Comparison of ENCODE assay signal across 10 cellular contexts in genomic region chr17:10357768-10358167, GRCh38. TPM values are rescaled to one million over a fixed set of nuclear protein-coding genes. Genes with fewer than 3 reads are reported as not detected.
DNase-seq lines count a peak whose midpoint lies in the region; ATAC-seq and TF ChIP-seq lines count a peak whose summit lies in the region.
"Had no signal": no experiment of that assay in that cellular context is flagged by ENCODE, and none has a peak within 500 bp of the region (broad histone marks: within the 10 kb centered on the region; RNA-seq: fewer than 3 reads in every experiment).

No MANE protein-coding gene starts in this region.

- H3K9me3 Mint-ChIP-seq in Calu3 (ENCODE audit: low read depth, unreplicated experiment) (peaks cover 5% of the 10 kb centered on the region), naive B cell (no peaks in the 10 kb centered on the region)
- no peaks in the 10 kb centered on the region for H3K9me3 Mint-ChIP-seq in activated naive CD8-positive, alpha-beta T cell treated with anti-CD3 and anti-CD28 coated beads for 36 hours
- H3K9me3 Mint-ChIP-seq in naive thymus-derived CD4-positive, alpha-beta T cell: no peaks in the 10 kb centered on the region

- H3K4me2 ChIP-seq in HCT116 (ENCODE audit: low read length): no peak overlapping the region

- no peaks in the 10 kb centered on the region for H3K79me2 ChIP-seq in HCT116 (ENCODE audit: insufficient read depth, low read length)

- no peaks in the 10 kb centered on the region for H4K20me1 ChIP-seq in HCT116 (ENCODE audit: insufficient read depth)

- no peak overlapping the region for H3K27ac Mint-ChIP-seq in Calu3 (ENCODE audit: unreplicated experiment)
- no peak overlapping the region for H3K27ac Mint-ChIP-seq in activated naive CD8-positive, alpha-beta T cell treated with anti-CD3 and anti-CD28 coated beads for 36 hours
- no peak overlapping the region for H3K27ac Mint-ChIP-seq in naive B cell
- no peak overlapping the region for H3K27ac Mint-ChIP-seq in naive thymus-derived CD4-positive, alpha-beta T cell

- ATAC-seq in HCT116 (peak; percentile 92), naive B cell (ENCODE audit: low read depth in 2 of 2) (peak in 1 of 2 donors; percentile 37), GM18907 (IDR thresholded peaks at IDR 0.05; ENCODE audit: unreplicated experiment) (no peak)
- ATAC-seq in naive thymus-derived CD4-positive, alpha-beta T cell: no peak

- H3K4me3 Mint-ChIP-seq in Calu3 (ENCODE audit: low read depth, unreplicated experiment) (no peak overlapping the region), naive B cell (no peak overlapping the region)
- no peak overlapping the region for H3K4me3 Mint-ChIP-seq in activated naive CD8-positive, alpha-beta T cell treated with anti-CD3 and anti-CD28 coated beads for 36 hours
- H3K4me3 Mint-ChIP-seq in naive thymus-derived CD4-positive, alpha-beta T cell: no peak overlapping the region

- H3K36me3 Mint-ChIP-seq in Calu3 (ENCODE audit: insufficient read depth, unreplicated experiment) (no peaks in the 10 kb centered on the region), naive B cell (no peaks in the 10 kb centered on the region)
- H3K36me3 Mint-ChIP-seq in activated naive CD8-positive, alpha-beta T cell treated with anti-CD3 and anti-CD28 coated beads for 36 hours: no peaks in the 10 kb centered on the region
- no peaks in the 10 kb centered on the region for H3K36me3 Mint-ChIP-seq in naive thymus-derived CD4-positive, alpha-beta T cell

- H3K4me1 Mint-ChIP-seq in Calu3 (ENCODE audit: low read depth, unreplicated experiment) (no peaks in the 10 kb centered on the region), naive B cell (peaks cover 0 to 3% (median 0%) of the 10 kb centered on the region in 3 donors)
- no peaks in the 10 kb centered on the region for H3K4me1 Mint-ChIP-seq in activated naive CD8-positive, alpha-beta T cell treated with anti-CD3 and anti-CD28 coated beads for 36 hours
- no peaks in the 10 kb centered on the region for H3K4me1 Mint-ChIP-seq in naive thymus-derived CD4-positive, alpha-beta T cell

- H3K27ac ChIP-seq in HCT116 (ENCODE audit: low read depth, low read length): no peak overlapping the region
- no peak overlapping the region for H3K27ac ChIP-seq in naive thymus-derived CD4-positive, alpha-beta T cell (ENCODE audit: low read depth, low read length)

- no peak for TF ChIP-seq POLR2A in HCT116 (IDR thresholded peaks at IDR 0.05; ENCODE audit: borderline replicate concordance, extremely low read depth, insufficient read depth, insufficient read length)

- BruUV-seq in Calu3 (replicated peaks; lab: Mats Ljungman, UMichigan) (no TSS peak), HCT116 (replicated peaks; lab: Mats Ljungman, UMichigan) (no TSS peak)

- H3K27me3 ChIP-seq in HCT116 (ENCODE audit: insufficient read depth, low read length): no peaks in the 10 kb centered on the region
- no peaks in the 10 kb centered on the region for H3K27me3 ChIP-seq in naive thymus-derived CD4-positive, alpha-beta T cell (ENCODE audit: control insufficient read depth in 2 of 2, insufficient read depth in 2 of 2, low read length in 2 of 2)

- intact Hi-C loops in Calu3 (cut with micrococcal nuclease; ENCODE audit: unreplicated experiment): no loop called here
- intact Hi-C loops in HCT116 (cut with micrococcal nuclease): no loop called here
- intact Hi-C loops in naive thymus-derived CD4-positive, alpha-beta T cell (cut with micrococcal nuclease): loop anchor here in 1 of 2 donors (10.0 kb wide), 1 partner anchor 433 kb away; no protein-coding TSS in a partner anchor

- H3K9me2 ChIP-seq in HCT116 (ENCODE audit: insufficient read depth): no peaks in the 10 kb centered on the region

- H3K27me3 Mint-ChIP-seq in Calu3 (ENCODE audit: unreplicated experiment) (no peaks in the 10 kb centered on the region), naive B cell (peaks cover 20 to 24% (median 21%) of the 10 kb centered on the region in 3 donors)
- H3K27me3 Mint-ChIP-seq in activated naive CD8-positive, alpha-beta T cell treated with anti-CD3 and anti-CD28 coated beads for 36 hours: peaks cover 6% of the 10 kb centered on the region
- peaks cover 0 to 4% (median 0%) of the 10 kb centered on the region in 5 donors for H3K27me3 Mint-ChIP-seq in naive thymus-derived CD4-positive, alpha-beta T cell

- H3K4me3 ChIP-seq in HCT116 (replicated peaks in 1 of 2; ENCODE audit: low read depth in 1 of 2, low read length in 2 of 2): no peak overlapping the region
- H3K4me3 ChIP-seq in naive thymus-derived CD4-positive, alpha-beta T cell (ENCODE audit: low read length): no peak overlapping the region

- no peaks in the 10 kb centered on the region for H3K9me3 ChIP-seq in HCT116 (ENCODE audit: control insufficient read depth in 1 of 2, insufficient read depth in 1 of 2, low read depth in 1 of 2, low read length in 2 of 2)
- H3K9me3 ChIP-seq in naive thymus-derived CD4-positive, alpha-beta T cell (ENCODE audit: control insufficient read depth in 2 of 3, low read length in 3 of 3): no peaks in the 10 kb centered on the region

- no peak overlapping the region for H3K9ac ChIP-seq in HCT116 (ENCODE audit: low read length)

- POLR2A ChIA-PET in HCT116 (lab: Charles Lee): no interaction called here
- POLR2A ChIA-PET in naive thymus-derived CD4-positive, alpha-beta T cell (lab: Charles Lee): no interaction called here

- H2AFZ ChIP-seq in HCT116 (ENCODE audit: low read depth, low read length, poor library complexity, severe bottlenecking): no peak overlapping the region

- no peaks in the 10 kb centered on the region for H3K4me1 ChIP-seq in HCT116 (ENCODE audit: control insufficient read depth in 1 of 2, insufficient read depth in 2 of 2, low read length in 2 of 2)
- no peaks in the 10 kb centered on the region for H3K4me1 ChIP-seq in naive thymus-derived CD4-positive, alpha-beta T cell (ENCODE audit: control insufficient read depth in 2 of 2, insufficient read depth in 2 of 2, low read length in 2 of 2)

- RAD21 ChIA-PET in HCT116 (lab: Charles Lee; ENCODE audit: low non-redundant PET in 1 of 2, low total read pairs in 2 of 2, uncharacterized antibody in 2 of 2, unreplicated experiment in 2 of 2): no interaction called here

- CTCF ChIA-PET in Calu3 (lab: Charles Lee): no interaction called here
- CTCF ChIA-PET in HCT116 (lab: Charles Lee): interaction anchor here (0.7 to 1.0 kb wide), 5 partner anchors 10 to 26 kb away, joined by 3 to 5 read pairs (median 4); no protein-coding TSS in a partner anchor
- CTCF ChIA-PET in naive thymus-derived CD4-positive, alpha-beta T cell (lab: Charles Lee): no interaction called here

- peak; percentile 1 for DNase-seq in Calu3
- no peak for DNase-seq in HCT116 (ENCODE audit: low read depth, low spot score)
- DNase-seq in activated naive CD8-positive, alpha-beta T cell treated with anti-CD3 and anti-CD28 coated beads for 36 hours: peak; percentile 17
- peak; percentile 18 for DNase-seq in naive B cell
- no peak for DNase-seq in T-helper 1 cell
- no peak for DNase-seq in naive thymus-derived CD4-positive, alpha-beta T cell
- DNase-seq in NCI-H2196 (lab: John Stamatoyannopoulos, UW; ENCODE audit: unreplicated experiment): no peak

- TF ChIP-seq CTCF in Calu3 (IDR thresholded peaks at IDR 0.05; ENCODE audit: unreplicated experiment): no peak
- TF ChIP-seq CTCF in HCT116 (IDR thresholded peaks at IDR 0.05 in 2 of 3, conservative IDR thresholded peaks at IDR 0.05 in 1 of 3; ENCODE audit: borderline replicate concordance in 1 of 3, insufficient read depth in 1 of 3, low read depth in 2 of 3, low read length in 2 of 3): peak; percentile 27 to 85 (median 84); a peak in 5 of 6 replicates

- peak; percentile 30; the same call in 1 of the 2 replicates for TF ChIP-seq RAD21 in HCT116 (IDR thresholded peaks at IDR 0.05; ENCODE audit: low read depth)

- H3K36me3 ChIP-seq in HCT116 (ENCODE audit: control insufficient read depth in 1 of 2, insufficient read depth in 2 of 2, low read length in 2 of 2): no peaks in the 10 kb centered on the region
- H3K36me3 ChIP-seq in naive thymus-derived CD4-positive, alpha-beta T cell (ENCODE audit: control insufficient read depth in 2 of 3, insufficient read depth in 3 of 3, low read length in 3 of 3): no peaks in the 10 kb centered on the region

TF ChIP-seq in HCT116, 20 proteins besides CTCF, POLR2A, EP300 and RAD21:
- no peak for TF ChIP-seq POLR2AphosphoS5 (IDR thresholded peaks at IDR 0.05; ENCODE audit: low read depth, low read length)
- TF ChIP-seq EGR1 (IDR thresholded peaks at IDR 0.05; ENCODE audit: low read depth): 0 out of 2 replicates have a peak, but pooled peaks have one; percentile 27
TF ChIP-seq in HCT116: peak in this region for 1.

RNA-seq across cellular contexts. Expression of gene MYH13, which starts 15.0 kb away (rescaled TPM):
- total RNA-seq in Calu3 (2022) (not detected in 2 replicates), HCT116 (2021; ENCODE audit: unreplicated experiment) (not detected)
- polyA plus RNA-seq in HCT116 (2012): 0.01 TPM in 2 replicates
- total RNA-seq in activated naive CD8-positive, alpha-beta T cell treated with anti-CD3 and anti-CD28 coated beads for 36 hours: not detected
- polyA plus RNA-seq in naive B cell (ENCODE audit: low read depth in 6 of 6): not detected
- not detected for total RNA-seq in naive thymus-derived CD4-positive, alpha-beta T cell
- not detected for polyA plus RNA-seq in naive thymus-derived CD4-positive, alpha-beta T cell
- total RNA-seq: lower leg skin, NCI-H460 had no signal

Comparison
In these comparisons a context has a peak if more than half of its experiments do, and no peak if none do; other contexts are left out.
1. DNase-seq: peak in Calu3 (single experiment), activated naive CD8-positive, alpha-beta T cell treated with anti-CD3 and anti-CD28 coated beads for 36 hours (single experiment) and naive B cell (single experiment); none in HCT116 (single experiment), T-helper 1 cell (0 of 5), naive thymus-derived CD4-positive, alpha-beta T cell (0 of 9) and NCI-H2196 (single experiment).